In the genomic region with DNA sequence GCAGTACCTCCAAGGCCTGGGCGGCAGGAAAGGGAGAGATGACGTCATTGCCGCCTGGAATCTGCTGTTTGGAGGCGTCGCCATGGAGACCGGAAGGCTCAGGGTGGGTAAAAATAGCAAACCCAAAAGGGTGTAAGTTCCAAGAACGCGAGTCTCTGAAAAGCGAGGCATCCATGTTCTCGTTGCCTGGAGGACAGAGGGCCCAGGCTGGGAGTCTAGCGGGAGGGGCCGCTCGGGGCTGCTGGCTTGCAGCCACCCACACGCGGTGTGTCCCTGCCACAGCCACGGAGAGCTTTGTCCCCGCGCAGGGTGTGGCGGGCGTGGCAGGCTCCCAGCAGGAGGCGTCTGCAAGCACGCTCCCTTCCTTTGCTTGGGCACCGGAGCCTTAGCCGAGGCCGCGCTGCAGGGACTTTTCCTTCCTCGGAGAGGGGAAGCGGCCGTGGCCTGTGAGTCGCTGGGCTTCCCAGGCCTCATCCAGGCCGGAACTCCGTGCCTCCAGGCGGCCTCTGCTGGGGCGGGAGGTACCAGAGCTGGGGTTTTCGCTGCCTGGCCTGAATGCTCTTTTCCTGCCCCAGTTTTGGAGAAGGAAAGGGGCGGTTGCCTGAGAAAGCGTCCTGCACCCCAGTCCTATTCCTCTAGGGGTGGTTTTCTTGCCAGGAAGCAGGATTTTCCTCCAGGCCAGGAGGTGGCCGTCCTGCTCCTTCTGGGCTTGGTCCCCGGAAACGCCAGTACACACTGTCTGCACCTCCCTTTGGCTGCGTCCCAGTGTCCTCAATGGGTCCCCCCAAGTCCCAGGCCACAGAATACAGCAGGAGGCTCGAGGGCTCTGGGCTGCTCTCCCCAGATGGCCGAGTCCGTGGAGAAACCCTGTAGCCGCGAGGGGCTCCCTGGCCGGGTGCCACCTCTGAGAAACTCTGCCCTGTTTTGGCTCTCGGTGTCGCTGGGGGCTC, we compare ENCODE assay signal across 8 cellular contexts. TPM values are rescaled to one million over a fixed set of nuclear protein-coding genes. Genes with fewer than 3 reads are reported as not detected.
DNase-seq lines count a peak whose midpoint lies in the region; ATAC-seq and TF ChIP-seq lines count a peak whose summit lies in the region.

No MANE protein-coding gene starts in this region.

- in situ Hi-C loops in astrocyte of the spinal cord (cut with HindIII; ENCODE audit: low sequenced_read_pairs), result no loop called here

- peak overlapping the region; percentile 75 for H3K4me2 ChIP-seq in osteoblast (ENCODE audit: insufficient read depth, low read length)

- no peaks in the 10 kb centered on the region for H3K36me3 ChIP-seq in A673 (ENCODE audit: insufficient read depth, low read length, poor library complexity, severe bottlenecking)
- no peaks in the 10 kb centered on the region for H3K36me3 ChIP-seq in heart right ventricle
- no peaks in the 10 kb centered on the region for H3K36me3 ChIP-seq in osteoblast (ENCODE audit: insufficient read depth, low read length)

- peak overlapping the region; percentile 67 for H2AFZ ChIP-seq in osteoblast (ENCODE audit: low read length)

- no peaks in the 10 kb centered on the region for H4K20me1 ChIP-seq in osteoblast (ENCODE audit: insufficient read depth, low read length)

- H3K27ac ChIP-seq in A673 (ENCODE audit: low read depth, low read length, poor library complexity, severe bottlenecking) (peak overlapping the region; percentile 94), heart right ventricle (peak overlapping the region; percentile 94 to 100 (median 98)), osteoblast (ENCODE audit: low read depth, low read length) (peak overlapping the region; percentile 99)

- H3K4me3 ChIP-seq in A673 (ENCODE audit: low read depth, low read length, poor library complexity, severe bottlenecking), result peak overlapping the region; percentile 32
- peak overlapping the region; percentile 14 for H3K4me3 ChIP-seq in astrocyte of the spinal cord (ENCODE audit: low read depth, low read length)
- peak overlapping the region; percentile 11 to 50 (median 43) for H3K4me3 ChIP-seq in heart right ventricle
- H3K4me3 ChIP-seq in osteoblast (ENCODE audit: insufficient read depth, low read length), result peak overlapping the region; percentile 68

- H3K9me3 ChIP-seq in A673 (ENCODE audit: low read depth, low read length, poor library complexity, severe bottlenecking) (no peaks in the 10 kb centered on the region), heart right ventricle (no peaks in the 10 kb centered on the region), osteoblast (ENCODE audit: low read depth, low read length) (no peaks in the 10 kb centered on the region)

- POLR2A ChIA-PET in A673 (lab: Charles Lee; ENCODE audit: low non-redundant PET), result no interaction called here

- TF ChIP-seq CTCF in A673 (conservative IDR thresholded peaks at IDR 0.05; ENCODE audit: low read depth, low read length) (peak; percentile 32; the same call in 1 of the 2 replicates), GM20000 (IDR thresholded peaks at IDR 0.05; ENCODE audit: extremely low read depth, missing control alignments) (peak; percentile 2), astrocyte of the spinal cord (IDR thresholded peaks at IDR 0.05; ENCODE audit: low read depth, low read length) (peak; percentile 34), heart right ventricle (IDR thresholded peaks at IDR 0.05) (peak in 8 of 9 donors; percentile 6 to 53 (median 45)), osteoblast (IDR thresholded peaks at IDR 0.05; ENCODE audit: extremely low read depth, low read depth, low read length) (peak; percentile 41)

- ATAC-seq in heart right ventricle (peak; percentile 42 to 81 (median 76)), HG03457 (IDR thresholded peaks at IDR 0.05; ENCODE audit: unreplicated experiment) (no peak), HG02759 (IDR thresholded peaks at IDR 0.05; ENCODE audit: unreplicated experiment) (no peak)

- BruUV-seq in A673 (replicated peaks; lab: Mats Ljungman, UMichigan), result TSS peak; percentile 83

- H3K27me3 ChIP-seq in A673 (replicated peaks; ENCODE audit: insufficient read depth, low read depth, low read length, poor library complexity) (no peaks in the 10 kb centered on the region), heart right ventricle (no peaks in the 10 kb centered on the region), osteoblast (ENCODE audit: insufficient read depth, low read length) (no peaks in the 10 kb centered on the region)

- CTCF ChIA-PET in A673 (lab: Charles Lee), result interaction anchor here (1.0 to 1.4 kb wide), 2 partner anchors 14 to 18 kb away, joined by 3 to 4 read pairs; a partner anchor contains a TSS

- intact Hi-C loops in A673 (cut with micrococcal nuclease; ENCODE audit: unreplicated experiment) (no loop called here), heart right ventricle (cut with DNase I) (loop anchor here in 2 of 10 donors (1.0 to 5.0 kb wide), 3 partner anchors 14 to 99 kb away; no protein-coding TSS in a partner anchor)

- H3K79me2 ChIP-seq in osteoblast (ENCODE audit: insufficient read depth, low read length), result peaks cover 2% of the 10 kb centered on the region

- WGBS in heart right ventricle, 2 donors, result 9 to 12% methylated on average over 45 to 49 of the region's 49 CpGs

- DNase-seq in A673 (ENCODE audit: low spot score), result peak; percentile 97
- peak; percentile 58 for DNase-seq in GM20000 (ENCODE audit: low spot score)
- peak; percentile 86 to 87 for DNase-seq in SHP77 (lab: John Stamatoyannopoulos, UW)
- peak; percentile 98 for DNase-seq in astrocyte of the spinal cord (ENCODE audit: low read depth, low spot score)
- peak; percentile 93 to 97 for DNase-seq in heart right ventricle
- peak; percentile 100 for DNase-seq in osteoblast (ENCODE audit: insufficient read length, low spot score, missing footprints)

- H3K4me1 ChIP-seq in A673 (ENCODE audit: insufficient read depth, low read length, poor library complexity, severe bottlenecking) (peaks cover 32% of the 10 kb centered on the region), heart right ventricle (peaks cover 33 to 73% (median 55%) of the 10 kb centered on the region in 9 donors), osteoblast (ENCODE audit: insufficient read depth, low read length) (peaks cover 43% of the 10 kb centered on the region)

RNA-seq across cellular contexts. Expression of a gene that starts 15.3 kb away (rescaled TPM):
- total RNA-seq in A673 (2021) (84.9 and 88.1 TPM in 2 replicates), heart right ventricle (10 to 100 TPM; 29.4 to 50.9 (median 38.3) TPM), osteoblast (48.9 TPM in 2 replicates)
- 10 to 100 TPM; 13.8 to 16.6 TPM for polyA plus RNA-seq in heart right ventricle

RNA-seq across cellular contexts. Expression of a gene that starts 18.2 kb away (rescaled TPM):
- total RNA-seq in A673 (2021) (114 and 119 TPM in 2 replicates), heart right ventricle (10 to 100 TPM; 30.9 to 47.6 (median 38.3) TPM), osteoblast (18.6 and 25.3 TPM in 2 replicates)
- 10 to 100 TPM; 83.0 to 83.6 TPM for polyA plus RNA-seq in heart right ventricle

Comparison
In these comparisons a context has a peak if more than half of its experiments do, and no peak if none do; other contexts are left out.
1. H3K4me3 ChIP-seq: peak in every context shown above with its lines; median percentile 68 in osteoblast; 43 in heart right ventricle; 32 in A673; 14 in astrocyte of the spinal cord.
2. ATAC-seq: peak in heart right ventricle (8 of 8); none in HG03457 (single experiment) and HG02759 (single experiment).
3. Peak in every context shown above with its lines, with median percentiles within 50 percentile points of each other: DNase-seq, H3K27ac ChIP-seq and CTCF ChIP-seq.